Comparison of ENCODE assay signal across 24 cellular contexts in genomic region chr19:35786299-35787160, GRCh38. TPM values are rescaled to one million over a fixed set of nuclear protein-coding genes. Genes with fewer than 3 reads are reported as not detected.
A peak's percentile ranks its signal among the peaks of the same experiment; 100 is the strongest.
DNase-seq lines count a peak whose midpoint lies in the region; ATAC-seq and TF ChIP-seq lines count a peak whose summit lies in the region.
"Had no signal": no experiment of that assay in that cellular context is flagged by ENCODE, and none has a peak within 500 bp of the region (broad histone marks: within the 10 kb centered on the region; RNA-seq: fewer than 3 reads in every experiment).

No MANE protein-coding gene starts in this region.

- peak overlapping the region; percentile 58 for H3K27ac ChIP-seq in WERI-Rb-1
- H3K27ac ChIP-seq in coronary artery = no peak overlapping the region
- H3K27ac ChIP-seq: HL-60, PC-9, SJSA1 had no signal

- no peaks in the 10 kb centered on the region for H3K27me3 ChIP-seq in WERI-Rb-1 (ENCODE audit: insufficient read depth, low read depth, severe bottlenecking)
- H3K27me3 ChIP-seq: BLaER1 treated with 17β-estradiol and CSF1 and Interleukin-3, amounts not matched to agents 10 nM and 100 nM; MG63; SJSA1 had no signal

- DNase-seq in stimulated activated naive CD8-positive, alpha-beta T cell treated with anti-CD3 and anti-CD28 coated beads, Interleukin-15, Interleukin-2, amounts not matched to agents 100 U/mL and 50 U/mL, for 24 hours = no peak
- peak; percentile 87 for DNase-seq in WERI-Rb-1
- no peak for DNase-seq in glutamatergic neuron
- no peak for DNase-seq in activated CD4-positive, alpha-beta T cell treated with anti-CD3 and anti-CD28 coated beads for 4 hours
- no peak for DNase-seq in coronary artery (ENCODE audit: low spot score)
- DNase-seq: CD4-positive, alpha-beta T cell; KG1; MG63; NCI-H1417; NCI-H1694; NCI-H2029 treated with DMSO at 0.1 percent for 48 hours; NCI-H446; NCI-H524 treated with DMSO at 0.1 percent for 48 hours; NCI-H774; PC-9 had no signal

- H3K36me3 ChIP-seq in WERI-Rb-1 = peaks cover 44% of the 10 kb centered on the region
- H3K36me3 ChIP-seq: HAP-1 had no signal

- H3K27me3 Mint-ChIP-seq in stimulated activated naive CD8-positive, alpha-beta T cell treated with anti-CD3 and anti-CD28 coated beads, Interleukin-15, Interleukin-2, amounts not matched to agents 100 ng/mL and 50 ng/mL, for 24 hours = no peaks in the 10 kb centered on the region
- H3K27me3 Mint-ChIP-seq in glutamatergic neuron (ENCODE audit: unreplicated experiment) = peaks cover 10% of the 10 kb centered on the region
- H3K27me3 Mint-ChIP-seq: CD4-positive, alpha-beta T cell had no signal

- H3K4me1 Mint-ChIP-seq in stimulated activated naive CD8-positive, alpha-beta T cell treated with anti-CD3 and anti-CD28 coated beads, Interleukin-15, Interleukin-2, amounts not matched to agents 100 ng/mL and 50 ng/mL, for 24 hours (ENCODE audit: low read depth) = no peaks in the 10 kb centered on the region
- peaks cover 6% of the 10 kb centered on the region for H3K4me1 Mint-ChIP-seq in glutamatergic neuron (ENCODE audit: low read depth, unreplicated experiment)

- H3K27ac Mint-ChIP-seq in stimulated activated naive CD8-positive, alpha-beta T cell treated with anti-CD3 and anti-CD28 coated beads, Interleukin-15, Interleukin-2, amounts not matched to agents 100 ng/mL and 50 ng/mL, for 24 hours = peak overlapping the region; percentile 21
- no peak overlapping the region for H3K27ac Mint-ChIP-seq in glutamatergic neuron (ENCODE audit: unreplicated experiment)
- H3K27ac Mint-ChIP-seq: CD4-positive, alpha-beta T cell had no signal

- no peak overlapping the region for H3K4me3 ChIP-seq in WERI-Rb-1 (ENCODE audit: low read depth, low read length)
- no peak overlapping the region for H3K4me3 ChIP-seq in coronary artery
- H3K4me3 ChIP-seq: BLaER1 treated with 17β-estradiol and CSF1 and Interleukin-3, amounts not matched to agents 10 nM and 100 nM; HAP-1; MG63; PC-9; SJSA1 had no signal

- no peaks in the 10 kb centered on the region for H3K9me3 Mint-ChIP-seq in stimulated activated naive CD8-positive, alpha-beta T cell treated with anti-CD3 and anti-CD28 coated beads, Interleukin-15, Interleukin-2, amounts not matched to agents 100 ng/mL and 50 ng/mL, for 24 hours
- peaks cover 7% of the 10 kb centered on the region for H3K9me3 Mint-ChIP-seq in glutamatergic neuron (ENCODE audit: unreplicated experiment)
- H3K9me3 Mint-ChIP-seq: CD4-positive, alpha-beta T cell had no signal

- TF ChIP-seq CTCF in WERI-Rb-1 (IDR thresholded peaks at IDR 0.05; ENCODE audit: low read depth, low read length) (no peak), glutamatergic neuron (IDR thresholded peaks at IDR 0.05; ENCODE audit: partially characterized antibody, unreplicated experiment) (no peak), coronary artery (IDR thresholded peaks at IDR 0.05) (no peak)

- no peaks in the 10 kb centered on the region for H3K9me3 ChIP-seq in WERI-Rb-1 (ENCODE audit: severe bottlenecking)
- H3K9me3 ChIP-seq: BLaER1 treated with 17β-estradiol and CSF1 and Interleukin-3, amounts not matched to agents 10 nM and 100 nM; HAP-1; MG63; SJSA1 had no signal

- no peaks in the 10 kb centered on the region for H3K36me3 Mint-ChIP-seq in stimulated activated naive CD8-positive, alpha-beta T cell treated with anti-CD3 and anti-CD28 coated beads, Interleukin-15, Interleukin-2, amounts not matched to agents 100 ng/mL and 50 ng/mL, for 24 hours (ENCODE audit: low read depth)
- peaks cover 5% of the 10 kb centered on the region for H3K36me3 Mint-ChIP-seq in glutamatergic neuron (ENCODE audit: unreplicated experiment)

- no peak overlapping the region for H3K4me3 Mint-ChIP-seq in stimulated activated naive CD8-positive, alpha-beta T cell treated with anti-CD3 and anti-CD28 coated beads, Interleukin-15, Interleukin-2, amounts not matched to agents 100 ng/mL and 50 ng/mL, for 24 hours
- H3K4me3 Mint-ChIP-seq in glutamatergic neuron (ENCODE audit: unreplicated experiment) = peak overlapping the region; percentile 46
- H3K4me3 Mint-ChIP-seq: CD4-positive, alpha-beta T cell had no signal

- no peak for ATAC-seq in stimulated activated naive CD8-positive, alpha-beta T cell treated with anti-CD3 and anti-CD28 coated beads, Interleukin-15, Interleukin-2, amounts not matched to agents 100 U/mL and 50 U/mL, for 24 hours
- no peak for ATAC-seq in HG02759 (IDR thresholded peaks at IDR 0.05; ENCODE audit: unreplicated experiment)
- ATAC-seq in GM21447 (IDR thresholded peaks at IDR 0.05; ENCODE audit: unreplicated experiment) = no peak
- ATAC-seq: Right ventricle myocardium inferior had no signal

RNA-seq across cellular contexts. Expression of gene ARHGAP33, which starts 11.2 kb away (rescaled TPM):
- 180 TPM for total RNA-seq in glutamatergic neuron (ENCODE audit: unreplicated experiment)

RNA-seq across cellular contexts. Expression of gene PRODH2, which starts 26.1 kb away (rescaled TPM):
- 0.64 TPM for total RNA-seq in glutamatergic neuron (ENCODE audit: unreplicated experiment)
- total RNA-seq: CD4-positive, alpha-beta T cell; PC-9; Right ventricle myocardium inferior; RPMI7951; SJSA1 had no signal

RNA-seq across cellular contexts. Expression of gene PROSER3, which starts 28.6 kb away (rescaled TPM):
- 41.7 TPM for total RNA-seq in glutamatergic neuron (ENCODE audit: unreplicated experiment)

RNA-seq across cellular contexts. Expression of gene HSPB6, which starts 29.7 kb away (rescaled TPM):
- total RNA-seq in glutamatergic neuron (ENCODE audit: unreplicated experiment) = 0.49 TPM
- total RNA-seq: CD4-positive, alpha-beta T cell; RPMI7951; SJSA1 had no signal

RNA-seq across cellular contexts. Expression of gene LIN37, which starts 38.2 kb away (rescaled TPM):
- 29.8 TPM for total RNA-seq in glutamatergic neuron (ENCODE audit: unreplicated experiment)
